ENCODE assay signal across 28 cellular contexts in genomic region chr12:67968316-67968715, GRCh38. TPM values are rescaled to one million over a fixed set of nuclear protein-coding genes. Genes with fewer than 3 reads are reported as not detected.
DNase-seq lines count a peak whose midpoint lies in the region; ATAC-seq and TF ChIP-seq lines count a peak whose summit lies in the region.
"Had no signal": no experiment of that assay in that cellular context is flagged by ENCODE, and none has a peak within 500 bp of the region (broad histone marks: within the 10 kb centered on the region; RNA-seq: fewer than 3 reads in every experiment).

No MANE protein-coding gene starts in this region.

- no peak overlapping the region for H3K4me3 Mint-ChIP-seq in MCF 10A (ENCODE audit: unreplicated experiment)
- H3K4me3 Mint-ChIP-seq: B cell; CD8-positive, alpha-beta T cell; T-helper 2 cell treated with Interferon-gamma antibody and Interleukin-4, amounts not matched to agents 5 μg/mL and 100 μg/mL, for 36 hours had no signal

- H3K4me3 ChIP-seq in mammary epithelial cell (replicated peaks in 1 of 3; ENCODE audit: insufficient read depth in 1 of 3, low read depth in 2 of 3, low read length in 3 of 3) (no peak overlapping the region), astrocyte of the spinal cord (ENCODE audit: low read depth, low read length) (no peak overlapping the region)

- H3K27ac ChIP-seq in mammary epithelial cell (ENCODE audit: insufficient read depth, low read depth, low read length): no peak overlapping the region
- H3K27ac ChIP-seq: C4-2B, HL-60 had no signal

- POLR2A ChIA-PET in MCF 10A (lab: Yijun Ruan, JAX): no interaction called here

- CTCF ChIA-PET in mammary epithelial cell (lab: Charles Lee; ENCODE audit: low non-redundant PET) (no interaction called here), MCF 10A (lab: Yijun Ruan, JAX) (interaction anchor here (1.3 kb wide), 1 partner anchor 26 kb away, joined by 3 read pairs; no protein-coding TSS in a partner anchor)

- no peaks in the 10 kb centered on the region for H3K9me3 ChIP-seq in mammary epithelial cell (replicated peaks; ENCODE audit: insufficient read depth, low read length)
- H3K9me3 ChIP-seq: Caco-2 had no signal

- no peak overlapping the region for H3K27ac Mint-ChIP-seq in MCF 10A (ENCODE audit: low read depth, unreplicated experiment)
- H3K27ac Mint-ChIP-seq: B cell; CD8-positive, alpha-beta T cell; T-helper 2 cell treated with Interferon-gamma antibody and Interleukin-4, amounts not matched to agents 5 μg/mL and 100 μg/mL, for 36 hours had no signal

- in situ Hi-C loops in mammary epithelial cell (cut with MboI; ENCODE audit: low sequenced_read_pairs in 2 of 2) (no loop called here), astrocyte of the spinal cord (cut with HindIII; ENCODE audit: low sequenced_read_pairs) (no loop called here)

- H3K79me2 ChIP-seq in mammary epithelial cell (ENCODE audit: insufficient read depth, low read length): no peaks in the 10 kb centered on the region

- H3K36me3 ChIP-seq in mammary epithelial cell (ENCODE audit: insufficient read depth, low read length): no peaks in the 10 kb centered on the region

- H3K27me3 Mint-ChIP-seq in MCF 10A (ENCODE audit: insufficient read depth, unreplicated experiment): no peaks in the 10 kb centered on the region
- H3K27me3 Mint-ChIP-seq: B cell had no signal

- BruUV-seq in mammary epithelial cell (replicated peaks; lab: Mats Ljungman, UMichigan) (no TSS peak), MCF 10A (replicated peaks; lab: Mats Ljungman, UMichigan) (no TSS peak)

- dilution Hi-C loops in mammary epithelial cell (cut with HindIII; ENCODE audit: low sequenced_read_pairs): no loop called here

- intact Hi-C loops in mammary epithelial cell (cut with micrococcal nuclease) (no loop called here), MCF 10A (cut with micrococcal nuclease) (no loop called here)

- no peak overlapping the region for H3K4me2 ChIP-seq in mammary epithelial cell (ENCODE audit: insufficient read depth, low read depth, low read length)

- H3K27me3 ChIP-seq in mammary epithelial cell (ENCODE audit: insufficient read depth, low read length): peaks cover 14% of the 10 kb centered on the region

- H3K36me3 Mint-ChIP-seq in MCF 10A (ENCODE audit: insufficient read depth, unreplicated experiment): no peaks in the 10 kb centered on the region
- H3K36me3 Mint-ChIP-seq: CD8-positive, alpha-beta T cell had no signal

- H2AFZ ChIP-seq in mammary epithelial cell (ENCODE audit: low read depth, low read length): no peak overlapping the region

- H3K9me3 Mint-ChIP-seq in MCF 10A (ENCODE audit: unreplicated experiment): no peaks in the 10 kb centered on the region
- H3K9me3 Mint-ChIP-seq: CD8-positive, alpha-beta T cell; T-helper 2 cell treated with Interferon-gamma antibody and Interleukin-4, amounts not matched to agents 5 μg/mL and 100 μg/mL, for 36 hours had no signal

- DNase-seq in mammary epithelial cell (peak; percentile 6), MCF 10A (ENCODE audit: unreplicated experiment) (no peak), HT1080 (ENCODE audit: low read depth) (peak; percentile 38), astrocyte of the spinal cord (ENCODE audit: low read depth, low spot score) (peak; percentile 14), A172 (ENCODE audit: low spot score) (no peak), activated gamma-delta T cell (lab: John Stamatoyannopoulos, UW) (no peak)
- DNase-seq: Caco-2; CD8-positive, alpha-beta T cell; HCEC 1CT; Karpas-422; MV-4-11; NCI-H1105; NCI-H146; NCI-H2081; NCI-H2171 treated with DMSO at 0.1 percent for 48 hours; NCI-H774; Right ventricle myocardium superior; RPMI8226; T-helper 1 cell had no signal

- no peaks in the 10 kb centered on the region for H4K20me1 ChIP-seq in mammary epithelial cell (ENCODE audit: insufficient read depth, low read length)

- H3K4me1 ChIP-seq in mammary epithelial cell (ENCODE audit: insufficient read depth, low read length): no peaks in the 10 kb centered on the region
- H3K4me1 ChIP-seq: Caco-2 had no signal

- no peak for ATAC-seq in HG03175 (IDR thresholded peaks at IDR 0.05; ENCODE audit: unreplicated experiment)
- ATAC-seq: CD8-positive, alpha-beta T cell; HepG2 had no signal

- WGBS in mammary epithelial cell (ENCODE audit: low coverage, missing lambda C conversion rate): 80% methylated on average over 2 of the region's 2 CpGs

- no peaks in the 10 kb centered on the region for H3K4me1 Mint-ChIP-seq in MCF 10A (ENCODE audit: insufficient read depth, unreplicated experiment)

- no peak overlapping the region for H3K9ac ChIP-seq in mammary epithelial cell (ENCODE audit: insufficient read depth, low read length)

- TF ChIP-seq CTCF in mammary epithelial cell (conservative IDR thresholded peaks at IDR 0.05 in 1 of 2, IDR thresholded peaks at IDR 0.05 in 1 of 2; ENCODE audit: extremely low read depth in 1 of 2, insufficient read depth in 1 of 2, low read depth in 1 of 2, low read length in 2 of 2) (no peak), MCF 10A (IDR thresholded peaks at IDR 0.05; ENCODE audit: unreplicated experiment) (no peak), astrocyte of the spinal cord (IDR thresholded peaks at IDR 0.05; ENCODE audit: low read depth, low read length) (no peak)

RNA-seq across cellular contexts. Expression of gene IFNG-AS1, which starts 20.9 kb away (rescaled TPM):
- not detected for total RNA-seq in mammary epithelial cell
- polyA plus RNA-seq in mammary epithelial cell: not detected
- not detected for polyA minus RNA-seq in mammary epithelial cell
- not detected in 2 replicates for total RNA-seq in MCF 10A (2022)
- total RNA-seq in HT1080 (2014; rRNA removed; shearing (Covaris generic)): not detected in 2 replicates
- not detected in 2 replicates for polyA plus RNA-seq in HT1080 (2015; cell fraction: cytosol; rRNA removed)
- not detected in 2 replicates for polyA plus RNA-seq in HT1080 (2015; cell fraction: nucleus; rRNA removed)
- not detected in 2 replicates for total RNA-seq in A172 (2014; rRNA removed; shearing (Covaris generic))
- total RNA-seq: A673, Caco-2, H1, HepG2, Right ventricle myocardium superior, SK-MEL-5 had no signal
- polyA plus RNA-seq: H1, HepG2 had no signal

Comparison
In these comparisons a context has a peak if more than half of its experiments do, and no peak if none do; other contexts are left out.
1. DNase-seq: peak in mammary epithelial cell (single experiment), HT1080 (single experiment) and astrocyte of the spinal cord (single experiment); none in MCF 10A (single experiment), A172 (single experiment) and activated gamma-delta T cell (single experiment).